ENCODE assay signal across 1 cellular context in the genomic region with DNA sequence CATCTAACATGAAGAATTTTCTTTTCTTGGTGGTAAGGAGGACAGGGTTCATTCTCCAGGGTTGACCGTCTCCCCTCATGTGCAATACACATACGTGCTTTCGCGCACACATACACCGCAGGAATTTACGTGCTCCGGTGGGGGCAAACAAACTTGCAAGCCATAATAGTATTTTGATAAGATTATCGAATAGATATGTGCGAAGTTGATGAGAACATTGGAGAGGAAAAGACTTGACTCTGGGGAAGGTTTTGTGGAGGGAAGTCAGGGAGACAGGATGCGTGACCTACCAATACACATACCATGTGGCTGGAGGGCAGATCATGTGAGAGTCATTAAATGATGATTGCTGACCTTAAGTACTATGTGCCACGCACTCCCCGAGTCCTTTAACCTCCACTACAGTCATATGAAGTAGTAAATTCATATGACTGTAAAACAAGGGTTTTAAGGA.
TF ChIP-seq lines count a peak whose summit lies in the region.

No MANE protein-coding gene starts in this region.

TF ChIP-seq in K562, 482 proteins besides CTCF, POLR2A, EP300 and RAD21:
- TF ChIP-seq MITF (IDR thresholded peaks at IDR 0.05): 0 out of 2 replicates have a peak, but pooled peaks have one; percentile 52
- TF ChIP-seq, protein P1, sequence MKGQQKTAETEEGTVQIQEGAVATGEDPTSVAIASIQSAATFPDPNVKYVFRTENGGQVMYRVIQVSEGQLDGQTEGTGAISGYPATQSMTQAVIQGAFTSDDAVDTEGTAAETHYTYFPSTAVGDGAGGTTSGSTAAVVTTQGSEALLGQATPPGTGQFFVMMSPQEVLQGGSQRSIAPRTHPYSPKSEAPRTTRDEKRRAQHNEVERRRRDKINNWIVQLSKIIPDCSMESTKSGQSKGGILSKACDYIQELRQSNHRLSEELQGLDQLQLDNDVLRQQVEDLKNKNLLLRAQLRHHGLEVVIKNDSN (CRISPR knock-in tag; IDR thresholded peaks at IDR 0.05): peak; percentile 21; the same call in 1 of the 2 replicates
- 0 out of 2 replicates have a peak, but pooled peaks have one; percentile 18 for TF ChIP-seq MYC (IDR thresholded peaks at IDR 0.05; ENCODE audit: low read depth, low read length)
- TF ChIP-seq MYC (CRISPR knock-in tag; IDR thresholded peaks at IDR 0.05; ENCODE audit: borderline replicate concordance, low read depth): no peak
- TF ChIP-seq MAX (CRISPR knock-in tag; IDR thresholded peaks at IDR 0.05): peak; percentile 61; the same call in 1 of the 2 replicates
- TF ChIP-seq, protein P2, sequence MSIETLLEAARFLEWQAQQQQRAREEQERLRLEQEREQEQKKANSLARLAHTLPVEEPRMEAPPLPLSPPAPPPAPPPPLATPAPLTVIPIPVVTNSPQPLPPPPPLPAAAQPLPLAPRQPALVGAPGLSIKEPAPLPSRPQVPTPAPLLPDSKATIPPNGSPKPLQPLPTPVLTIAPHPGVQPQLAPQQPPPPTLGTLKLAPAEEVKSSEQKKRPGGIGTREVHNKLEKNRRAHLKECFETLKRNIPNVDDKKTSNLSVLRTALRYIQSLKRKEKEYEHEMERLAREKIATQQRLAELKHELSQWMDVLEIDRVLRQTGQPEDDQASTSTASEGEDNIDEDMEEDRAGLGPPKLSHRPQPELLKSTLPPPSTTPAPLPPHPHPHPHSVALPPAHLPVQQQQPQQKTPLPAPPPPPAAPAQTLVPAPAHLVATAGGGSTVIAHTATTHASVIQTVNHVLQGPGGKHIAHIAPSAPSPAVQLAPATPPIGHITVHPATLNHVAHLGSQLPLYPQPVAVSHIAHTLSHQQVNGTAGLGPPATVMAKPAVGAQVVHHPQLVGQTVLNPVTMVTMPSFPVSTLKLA (conservative IDR thresholded peaks at IDR 0.05): peak in 1 of 2 experiments; percentile 4; a peak in 1 of 4 replicates
- TF ChIP-seq EP400 (IDR thresholded peaks at IDR 0.05): peak; percentile 10; the same call in 1 of the 2 replicates
- TF ChIP-seq L3MBTL2 (IDR thresholded peaks at IDR 0.05): 0 out of 2 replicates have a peak, but pooled peaks have one; percentile 13
- TF ChIP-seq POLR3A (IDR thresholded peaks at IDR 0.05; ENCODE audit: borderline replicate concordance, extremely low read depth, insufficient read depth, insufficient read length): no peak
- no peak for TF ChIP-seq ZNF232 (CRISPR knock-in tag; IDR thresholded peaks at IDR 0.05)
- TF ChIP-seq NR2C2 (CRISPR knock-in tag; IDR thresholded peaks at IDR 0.05): no peak
- TF ChIP-seq NR2C2 (tag; IDR thresholded peaks at IDR 0.05): peak; percentile 56; the same call in 1 of the 2 replicates
- TF ChIP-seq FOS (IDR thresholded peaks at IDR 0.05; ENCODE audit: extremely low read depth, insufficient read length): no peak
- TF ChIP-seq, protein P3, sequence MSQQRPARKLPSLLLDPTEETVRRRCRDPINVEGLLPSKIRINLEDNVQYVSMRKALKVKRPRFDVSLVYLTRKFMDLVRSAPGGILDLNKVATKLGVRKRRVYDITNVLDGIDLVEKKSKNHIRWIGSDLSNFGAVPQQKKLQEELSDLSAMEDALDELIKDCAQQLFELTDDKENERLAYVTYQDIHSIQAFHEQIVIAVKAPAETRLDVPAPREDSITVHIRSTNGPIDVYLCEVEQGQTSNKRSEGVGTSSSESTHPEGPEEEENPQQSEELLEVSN (IDR thresholded peaks at IDR 0.05; ENCODE audit: borderline replicate concordance in 1 of 2, extremely low read depth in 1 of 2, insufficient read depth in 1 of 2, insufficient read length in 1 of 2, low read depth in 1 of 2, low read length in 1 of 2, poor library complexity in 1 of 2, severe bottlenecking in 1 of 2): peak; percentile 28 to 58
- no peak for TF ChIP-seq POLR2AphosphoS5 (IDR thresholded peaks at IDR 0.05; ENCODE audit: control insufficient read depth, insufficient read depth, low read depth, low read length)
- TF ChIP-seq BHLHE40 (IDR thresholded peaks at IDR 0.05; ENCODE audit: low read length): peak; percentile 13; the same call in 1 of the 2 replicates
- TF ChIP-seq, protein P4, sequence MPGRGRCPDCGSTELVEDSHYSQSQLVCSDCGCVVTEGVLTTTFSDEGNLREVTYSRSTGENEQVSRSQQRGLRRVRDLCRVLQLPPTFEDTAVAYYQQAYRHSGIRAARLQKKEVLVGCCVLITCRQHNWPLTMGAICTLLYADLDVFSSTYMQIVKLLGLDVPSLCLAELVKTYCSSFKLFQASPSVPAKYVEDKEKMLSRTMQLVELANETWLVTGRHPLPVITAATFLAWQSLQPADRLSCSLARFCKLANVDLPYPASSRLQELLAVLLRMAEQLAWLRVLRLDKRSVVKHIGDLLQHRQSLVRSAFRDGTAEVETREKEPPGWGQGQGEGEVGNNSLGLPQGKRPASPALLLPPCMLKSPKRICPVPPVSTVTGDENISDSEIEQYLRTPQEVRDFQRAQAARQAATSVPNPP (IDR thresholded peaks at IDR 0.05; ENCODE audit: borderline replicate concordance, insufficient read depth, insufficient read length): no peak
- TF ChIP-seq, protein P5, sequence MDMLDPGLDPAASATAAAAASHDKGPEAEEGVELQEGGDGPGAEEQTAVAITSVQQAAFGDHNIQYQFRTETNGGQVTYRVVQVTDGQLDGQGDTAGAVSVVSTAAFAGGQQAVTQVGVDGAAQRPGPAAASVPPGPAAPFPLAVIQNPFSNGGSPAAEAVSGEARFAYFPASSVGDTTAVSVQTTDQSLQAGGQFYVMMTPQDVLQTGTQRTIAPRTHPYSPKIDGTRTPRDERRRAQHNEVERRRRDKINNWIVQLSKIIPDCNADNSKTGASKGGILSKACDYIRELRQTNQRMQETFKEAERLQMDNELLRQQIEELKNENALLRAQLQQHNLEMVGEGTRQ (CRISPR knock-in tag; IDR thresholded peaks at IDR 0.05): 0 out of 2 replicates have a peak, but pooled peaks have one; percentile 3
- TF ChIP-seq, protein P6, sequence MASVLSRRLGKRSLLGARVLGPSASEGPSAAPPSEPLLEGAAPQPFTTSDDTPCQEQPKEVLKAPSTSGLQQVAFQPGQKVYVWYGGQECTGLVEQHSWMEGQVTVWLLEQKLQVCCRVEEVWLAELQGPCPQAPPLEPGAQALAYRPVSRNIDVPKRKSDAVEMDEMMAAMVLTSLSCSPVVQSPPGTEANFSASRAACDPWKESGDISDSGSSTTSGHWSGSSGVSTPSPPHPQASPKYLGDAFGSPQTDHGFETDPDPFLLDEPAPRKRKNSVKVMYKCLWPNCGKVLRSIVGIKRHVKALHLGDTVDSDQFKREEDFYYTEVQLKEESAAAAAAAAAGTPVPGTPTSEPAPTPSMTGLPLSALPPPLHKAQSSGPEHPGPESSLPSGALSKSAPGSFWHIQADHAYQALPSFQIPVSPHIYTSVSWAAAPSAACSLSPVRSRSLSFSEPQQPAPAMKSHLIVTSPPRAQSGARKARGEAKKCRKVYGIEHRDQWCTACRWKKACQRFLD (CRISPR knock-in tag; IDR thresholded peaks at IDR 0.05): no peak
- peak; percentile 64 for TF ChIP-seq MGA (IDR thresholded peaks at IDR 0.05)
